In genomic region chr17:39461113-39461910, GRCh38 we compare ENCODE assay signal across 8 cellular contexts. TPM values are rescaled to one million over a fixed set of nuclear protein-coding genes. Genes with fewer than 3 reads are reported as not detected.
DNase-seq lines count a peak whose midpoint lies in the region; ATAC-seq and TF ChIP-seq lines count a peak whose summit lies in the region.

CDK12 (plus strand) TSS chr17:39461486; CDS start chr17:39462072, 586 bp downstream.

- H3K27ac ChIP-seq in mucosa of rectum (ENCODE audit: low read depth in 2 of 2, low read length in 2 of 2), result peak within 1 kb of the TSS; percentile 97 to 98

- H3K36me3 ChIP-seq in mucosa of rectum (ENCODE audit: control insufficient read depth in 2 of 2, insufficient read depth in 2 of 2, low read length in 2 of 2), result no peaks in the 10 kb centered on the region

- no peaks in the 10 kb centered on the region for H3K9me3 ChIP-seq in mucosa of rectum (ENCODE audit: control insufficient read depth in 2 of 2, low read length in 2 of 2)

- peak; percentile 98 for TF ChIP-seq POLR2A in erythroblast (IDR thresholded peaks at IDR 0.05; ENCODE audit: low read length)

- DNase-seq in DMS114 treated with DMSO at 0.1 percent for 48 hours (lab: John Stamatoyannopoulos, UW; ENCODE audit: unreplicated experiment), result peak; percentile 95
- DNase-seq in KBM-7, result peak; percentile 99
- peak; percentile 94 for DNase-seq in activated T-cell treated with anti-CD3 and anti-CD28 coated beads, Interleukin-2, amount 50 U/mL, for 24 hours
- peak; percentile 99 to 100 for DNase-seq in erythroblast (lab: John Stamatoyannopoulos, UW)
- peak; percentile 94 for DNase-seq in stimulated activated CD8-positive, alpha-beta memory T cell treated with anti-CD3 and anti-CD28 coated beads, Interleukin-4, amount 100 ng/mL, for 48 hours

- ATAC-seq in GM21619 (IDR thresholded peaks at IDR 0.05; ENCODE audit: unreplicated experiment), result peak; percentile 72

- peak within 1 kb of the TSS; percentile 98 to 99 for H3K9ac ChIP-seq in mucosa of rectum (ENCODE audit: low read depth in 1 of 2, low read length in 2 of 2)

- H3K36me3 Mint-ChIP-seq in activated T-cell treated with anti-CD3 and anti-CD28 coated beads, Interleukin-2, amount 50 U/mL, for 24 hours (ENCODE audit: low read depth), result peaks cover 46% of the 10 kb centered on the region

- in situ Hi-C loops in KBM-7 (cut with MboI; ENCODE audit: low pct_unique_long_range_greater_than_20kb, low sequenced_read_pairs), result no loop called here

- peak within 1 kb of the TSS; percentile 89 for H3K4me3 Mint-ChIP-seq in activated T-cell treated with anti-CD3 and anti-CD28 coated beads, Interleukin-2, amount 50 U/mL, for 24 hours

- H3K4me1 Mint-ChIP-seq in activated T-cell treated with anti-CD3 and anti-CD28 coated beads, Interleukin-2, amount 50 U/mL, for 24 hours (ENCODE audit: low read depth), result peaks cover 31% of the 10 kb centered on the region

- H3K27me3 Mint-ChIP-seq in activated T-cell treated with anti-CD3 and anti-CD28 coated beads, Interleukin-2, amount 50 U/mL, for 24 hours, result no peaks in the 10 kb centered on the region

- peak within 1 kb of the TSS; percentile 98 for H3K27ac Mint-ChIP-seq in activated T-cell treated with anti-CD3 and anti-CD28 coated beads, Interleukin-2, amount 50 U/mL, for 24 hours

- no peaks in the 10 kb centered on the region for H3K9me3 Mint-ChIP-seq in activated T-cell treated with anti-CD3 and anti-CD28 coated beads, Interleukin-2, amount 50 U/mL, for 24 hours

- no peaks in the 10 kb centered on the region for H3K27me3 ChIP-seq in mucosa of rectum (ENCODE audit: control insufficient read depth in 2 of 2, insufficient read depth in 2 of 2, low read length in 2 of 2)

- H3K4me3 ChIP-seq in mucosa of rectum (ENCODE audit: low read length in 2 of 2), result peak within 1 kb of the TSS; percentile 99 to 100

- peaks cover 9% of the 10 kb centered on the region in 2 donors for H3K4me1 ChIP-seq in mucosa of rectum (ENCODE audit: control insufficient read depth in 2 of 2, insufficient read depth in 2 of 2, low read length in 2 of 2)

TF ChIP-seq in PFSK-1, 5 proteins besides CTCF, POLR2A, EP300 and RAD21:
- peak; percentile 100 for TF ChIP-seq SIN3A (IDR thresholded peaks at IDR 0.05; ENCODE audit: borderline replicate concordance, insufficient read depth, low read length)
- TF ChIP-seq POLR2AphosphoS5 (IDR thresholded peaks at IDR 0.05; ENCODE audit: low read depth, low read length), result peak; percentile 100
- peak; percentile 98 for TF ChIP-seq TAF1 (IDR thresholded peaks at IDR 0.05; ENCODE audit: borderline replicate concordance, insufficient read depth, low read length)
- peak; percentile 12 to 69; a peak in 3 of 4 replicates for TF ChIP-seq REST (IDR thresholded peaks at IDR 0.05; ENCODE audit: insufficient read depth in 1 of 2, low read depth in 2 of 2, low read length in 2 of 2)
- peak; percentile 47 for TF ChIP-seq FOXP2 (optimal IDR thresholded peaks at IDR 0.05; ENCODE audit: borderline replicate concordance, extremely low read depth, extremely low read length, insufficient read depth)

RNA-seq across cellular contexts. Expression of gene CDK12, which starts in this region (rescaled TPM):
- polyA plus RNA-seq in PFSK-1 (2012; ENCODE audit: insufficient read length, low read depth), result 22.8 TPM

Comparison
In these comparisons a context has a peak if more than half of its experiments do, and no peak if none do; other contexts are left out.
1. Peak in every context shown above with its lines: DNase-seq, ATAC-seq, H3K4me3 ChIP-seq and H3K27ac ChIP-seq.